ENCODE assay signal across 1 cellular context in the genomic region with DNA sequence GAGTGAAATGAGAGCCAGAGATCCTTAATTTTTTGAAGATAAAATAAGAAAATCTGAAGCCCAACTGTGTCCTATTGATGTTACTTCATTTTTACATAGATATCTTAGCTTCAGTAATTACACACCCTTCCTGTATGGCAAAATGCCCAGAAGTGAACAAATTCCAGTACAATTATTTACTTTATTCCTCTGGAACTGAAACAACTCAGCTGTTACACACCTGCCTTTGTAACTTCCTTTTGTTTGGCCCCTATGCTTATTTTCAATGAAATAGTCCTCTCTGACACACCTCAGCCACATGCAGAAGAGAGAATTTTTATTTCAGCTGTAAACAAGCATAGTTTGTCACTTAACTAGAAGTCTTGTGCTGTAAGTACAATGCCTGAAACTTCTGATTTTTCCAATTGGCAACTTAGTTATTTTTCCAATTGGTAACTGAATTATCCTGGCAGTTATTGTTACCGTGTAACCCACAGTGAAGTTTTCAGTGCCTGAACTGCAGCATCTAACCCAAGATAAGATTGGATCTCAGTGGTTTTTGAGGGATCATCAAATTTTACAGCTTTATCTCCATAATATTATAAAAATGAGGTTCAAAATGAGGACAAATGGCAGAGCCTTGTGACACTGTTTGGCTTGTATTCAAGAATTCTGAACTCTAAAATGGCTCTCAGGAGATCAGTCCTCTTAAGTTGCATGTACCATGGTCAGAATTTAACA.
TF ChIP-seq lines count a peak whose summit lies in the region.

No MANE protein-coding gene starts in this region.

TF ChIP-seq in IMR-90, 13 proteins besides CTCF, POLR2A, EP300 and RAD21 (continued from another document):
- TF ChIP-seq, protein P1, sequence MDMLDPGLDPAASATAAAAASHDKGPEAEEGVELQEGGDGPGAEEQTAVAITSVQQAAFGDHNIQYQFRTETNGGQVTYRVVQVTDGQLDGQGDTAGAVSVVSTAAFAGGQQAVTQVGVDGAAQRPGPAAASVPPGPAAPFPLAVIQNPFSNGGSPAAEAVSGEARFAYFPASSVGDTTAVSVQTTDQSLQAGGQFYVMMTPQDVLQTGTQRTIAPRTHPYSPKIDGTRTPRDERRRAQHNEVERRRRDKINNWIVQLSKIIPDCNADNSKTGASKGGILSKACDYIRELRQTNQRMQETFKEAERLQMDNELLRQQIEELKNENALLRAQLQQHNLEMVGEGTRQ (IDR thresholded peaks at IDR 0.05; ENCODE audit: low read depth, low read length) = no peak
- TF ChIP-seq CEBPB (IDR thresholded peaks at IDR 0.05; ENCODE audit: low read depth, low read length) (no peak), MAZ (IDR thresholded peaks at IDR 0.05; ENCODE audit: borderline replicate concordance, low read depth, low read length) (no peak), MXI1 (IDR thresholded peaks at IDR 0.05; ENCODE audit: borderline replicate concordance, low read depth, low read length) (no peak), FOS (IDR thresholded peaks at IDR 0.05; ENCODE audit: low read depth, low read length) (no peak), NFE2L2 (IDR thresholded peaks at IDR 0.05; ENCODE audit: low read depth, low read length) (no peak)
